ENCODE assay signal across 13 cellular contexts in genomic region chr19:794989-795658, GRCh38. TPM values are rescaled to one million over a fixed set of nuclear protein-coding genes. Genes with fewer than 3 reads are reported as not detected.
DNase-seq lines count a peak whose midpoint lies in the region; ATAC-seq and TF ChIP-seq lines count a peak whose summit lies in the region.
"Had no signal": no experiment of that assay in that cellular context is flagged by ENCODE, and none has a peak within 500 bp of the region (broad histone marks: within the 10 kb centered on the region; RNA-seq: fewer than 3 reads in every experiment).

No MANE protein-coding gene starts in this region.

- no peak for ATAC-seq in body of pancreas
- no peak for ATAC-seq in naive thymus-derived CD8-positive, alpha-beta T cell
- ATAC-seq in GM19455 (IDR thresholded peaks at IDR 0.05; ENCODE audit: unreplicated experiment), result no peak
- ATAC-seq: T-helper 17 cell had no signal

- peaks cover 8% of the 10 kb centered on the region for H3F3A ChIP-seq in GM23248 (ENCODE audit: insufficient read depth)

- in situ Hi-C loops in GM23248 (cut with MboI), result no loop called here

- POLR2A ChIA-PET in naive thymus-derived CD8-positive, alpha-beta T cell (lab: Charles Lee), result interaction anchor here (0.6 kb wide), 2 partner anchors 78 to 350 kb away, joined by 3 read pairs; no protein-coding TSS in a partner anchor

- peaks cover 23% of the 10 kb centered on the region for H3K79me2 ChIP-seq in GM23248 (ENCODE audit: insufficient read depth)

- WGBS in GM23248 (ENCODE audit: low coverage in 1 of 2, low lambda C conversion rate in 2 of 2, missing lambda C conversion rate in 2 of 2), 2 experiments, result 48 to 49% methylated on average over 31 to 32 of the region's 32 CpGs
- WGBS in body of pancreas, 2 donors, result 84 to 87% methylated on average over 20 to 32 of the region's 32 CpGs

- H3K27ac Mint-ChIP-seq in nephron, result no peak overlapping the region
- H3K27ac Mint-ChIP-seq in naive thymus-derived CD8-positive, alpha-beta T cell, result no peak overlapping the region
- H3K27ac Mint-ChIP-seq: IgD-negative memory B cell, T-helper 17 cell had no signal

- TF ChIP-seq CTCF in body of pancreas (IDR thresholded peaks at IDR 0.05) (no peak), nephron (IDR thresholded peaks at IDR 0.05; ENCODE audit: unreplicated experiment in 3 of 3) (no peak)

- no peak overlapping the region for H3K27ac ChIP-seq in GM23248
- peak overlapping the region in 3 of 4 donors; percentile 3 to 87 (median 73) for H3K27ac ChIP-seq in body of pancreas

- H3K9me3 ChIP-seq in GM23248 (ENCODE audit: low read depth), result no peaks in the 10 kb centered on the region
- H3K9me3 ChIP-seq in body of pancreas, result no peaks in the 10 kb centered on the region
- H3K9me3 ChIP-seq: breast epithelium had no signal

- no peak overlapping the region for H3K9ac ChIP-seq in GM23248

- H3K4me1 Mint-ChIP-seq in nephron, result peaks cover 17% of the 10 kb centered on the region
- H3K4me1 Mint-ChIP-seq in naive thymus-derived CD8-positive, alpha-beta T cell, result peaks cover 8 to 21% (median 16%) of the 10 kb centered on the region in 4 donors

- H3K36me3 ChIP-seq in GM23248 (ENCODE audit: low read depth) (0 out of 2 replicates have a peak, but pooled peaks cover 8% of the 10 kb centered on the region), body of pancreas (replicated peaks in 1 of 2; ENCODE audit: insufficient read depth in 1 of 2, low read depth in 2 of 2) (no peaks in the 10 kb centered on the region)
- H3K36me3 ChIP-seq: breast epithelium had no signal

- H3K4me1 ChIP-seq in GM23248 (ENCODE audit: insufficient read depth), result peaks cover 12% of the 10 kb centered on the region
- peaks cover 24% of the 10 kb centered on the region for H3K4me1 ChIP-seq in body of pancreas

- no peaks in the 10 kb centered on the region for H3K9me2 ChIP-seq in GM23248 (ENCODE audit: insufficient read depth)

- peaks cover 13% of the 10 kb centered on the region; the same call in 1 of the 2 replicates for H4K20me1 ChIP-seq in GM23248 (ENCODE audit: insufficient read depth)

- H3K4me3 Mint-ChIP-seq in nephron, result peak overlapping the region in 2 of 3 experiments; percentile 25 to 46
- peak overlapping the region in 5 of 10 donors; percentile 2 to 42 (median 14) for H3K4me3 Mint-ChIP-seq in naive thymus-derived CD8-positive, alpha-beta T cell

- H3K36me3 Mint-ChIP-seq in nephron (ENCODE audit: low read depth), result peaks cover 7% of the 10 kb centered on the region
- peaks cover 0 to 9% (median 0%) of the 10 kb centered on the region in 3 donors for H3K36me3 Mint-ChIP-seq in naive thymus-derived CD8-positive, alpha-beta T cell
- H3K36me3 Mint-ChIP-seq: IgD-negative memory B cell had no signal

- DNase-seq in GM23248 (peak; percentile 40), body of pancreas (no peak), SIG-M5 treated with dmso at 0.1 percent for 504 hours (lab: John Stamatoyannopoulos, UW; ENCODE audit: unreplicated experiment) (no peak)
- no peak for DNase-seq in naive thymus-derived CD8-positive, alpha-beta T cell
- DNase-seq: GF-D8, islet precursor cell, NCI-H187 treated with DMSO at 0.1 percent for 48 hours, T-helper 17 cell had no signal

- no peak overlapping the region for H3K4me3 ChIP-seq in GM23248
- no peak overlapping the region for H3K4me3 ChIP-seq in body of pancreas

- intact Hi-C loops in body of pancreas (cut with DNase I), result no loop called here

- no peaks in the 10 kb centered on the region for H3K27me3 ChIP-seq in GM23248 (replicated peaks; ENCODE audit: insufficient read depth)
- no peaks in the 10 kb centered on the region for H3K27me3 ChIP-seq in body of pancreas
- H3K27me3 ChIP-seq: breast epithelium had no signal

- no peaks in the 10 kb centered on the region for H3K27me3 Mint-ChIP-seq in nephron (ENCODE audit: low read depth)
- peaks cover 0 to 6% (median 0%) of the 10 kb centered on the region in 5 donors for H3K27me3 Mint-ChIP-seq in naive thymus-derived CD8-positive, alpha-beta T cell
- H3K27me3 Mint-ChIP-seq: T-helper 17 cell had no signal

- no peak overlapping the region for H3K4me2 ChIP-seq in GM23248 (ENCODE audit: unreplicated experiment)

- H3K9me3 Mint-ChIP-seq in nephron, result no peaks in the 10 kb centered on the region
- no peaks in the 10 kb centered on the region for H3K9me3 Mint-ChIP-seq in naive thymus-derived CD8-positive, alpha-beta T cell
- H3K9me3 Mint-ChIP-seq: IgD-negative memory B cell had no signal

- no peak for TF ChIP-seq POLR2A in body of pancreas (IDR thresholded peaks at IDR 0.05)

- H2AFZ ChIP-seq in GM23248, result peak overlapping the region; percentile 44; the same call in 1 of the 2 replicates

RNA-seq across cellular contexts. Expression of gene PTBP1, which starts 2.1 kb away (rescaled TPM):
- 175 and 194 TPM in 2 replicates for total RNA-seq in GM23248 (2014; rRNA removed; shearing (Covaris generic))
- polyA plus RNA-seq in GM23248 (2016; fragmentation: Nextera tagmentation; extraction: Ambion mirVana), result 157 and 160 TPM in 2 replicates
- 100 to 1,000 TPM in 1 of 2 donors, 10 to 100 TPM in 1; 78.9 to 100 TPM for total RNA-seq in body of pancreas
- total RNA-seq in naive thymus-derived CD8-positive, alpha-beta T cell, result 100 to 1,000 TPM; 321 to 323 TPM
- 100 to 1,000 TPM; 110 to 190 (median 110) TPM for polyA plus RNA-seq in naive thymus-derived CD8-positive, alpha-beta T cell

RNA-seq across cellular contexts. Expression of gene PLPPR3, which starts 26.6 kb away (rescaled TPM):
- 0.32 TPM in 1 of 2 replicates, not detected in the other for total RNA-seq in GM23248 (2014; rRNA removed; shearing (Covaris generic))
- not detected in 2 replicates for polyA plus RNA-seq in GM23248 (2016; fragmentation: Nextera tagmentation; extraction: Ambion mirVana)
- not detected for total RNA-seq in body of pancreas
- total RNA-seq in naive thymus-derived CD8-positive, alpha-beta T cell, result not detected
- polyA plus RNA-seq in naive thymus-derived CD8-positive, alpha-beta T cell, result not detected
- total RNA-seq: T-helper 17 cell had no signal
- polyA plus RNA-seq: IgD-negative memory B cell had no signal

RNA-seq across cellular contexts. Expression of gene AZU1, which starts 32.5 kb away (rescaled TPM):
- total RNA-seq in GM23248 (2014; rRNA removed; shearing (Covaris generic)), result not detected in 2 replicates
- polyA plus RNA-seq in GM23248 (2016; fragmentation: Nextera tagmentation; extraction: Ambion mirVana), result not detected in 2 replicates
- under 1 TPM in 1 of 2 donors, not detected in 1; 0.26 TPM for total RNA-seq in body of pancreas
- under 1 TPM; 0.21 to 0.36 TPM for total RNA-seq in naive thymus-derived CD8-positive, alpha-beta T cell
- not detected for polyA plus RNA-seq in naive thymus-derived CD8-positive, alpha-beta T cell
- polyA plus RNA-seq: IgD-negative memory B cell had no signal

RNA-seq across cellular contexts. Expression of gene MISP, which starts 44.2 kb away (rescaled TPM):
- total RNA-seq in GM23248 (2014; rRNA removed; shearing (Covaris generic)), result not detected in 2 replicates
- 0.13 TPM in 1 of 2 replicates, not detected in the other for polyA plus RNA-seq in GM23248 (2016; fragmentation: Nextera tagmentation; extraction: Ambion mirVana)
- total RNA-seq in body of pancreas, result 1 to 10 TPM in 1 of 2 donors, under 1 TPM in 1; 0.99 to 3.4 TPM
- total RNA-seq in naive thymus-derived CD8-positive, alpha-beta T cell, result not detected
- not detected for polyA plus RNA-seq in naive thymus-derived CD8-positive, alpha-beta T cell
- total RNA-seq: T-helper 17 cell had no signal
- polyA plus RNA-seq: IgD-negative memory B cell had no signal

RNA-seq across cellular contexts. Expression of gene PRTN3, which starts 45.7 kb away (rescaled TPM):
- total RNA-seq in GM23248 (2014; rRNA removed; shearing (Covaris generic)), result not detected in 2 replicates
- not detected in 2 replicates for polyA plus RNA-seq in GM23248 (2016; fragmentation: Nextera tagmentation; extraction: Ambion mirVana)
- total RNA-seq in body of pancreas, result under 1 TPM in 1 of 2 donors, not detected in 1; 0.99 TPM
- not detected for total RNA-seq in naive thymus-derived CD8-positive, alpha-beta T cell
- not detected for polyA plus RNA-seq in naive thymus-derived CD8-positive, alpha-beta T cell
- total RNA-seq: T-helper 17 cell had no signal
- polyA plus RNA-seq: BJ, IgD-negative memory B cell had no signal
